Comparison of ENCODE assay signal across 24 cellular contexts in genomic region chr6:14786455-14786854, GRCh38.
DNase-seq lines count a peak whose midpoint lies in the region; ATAC-seq and TF ChIP-seq lines count a peak whose summit lies in the region.
"Had no signal": no experiment of that assay in that cellular context is flagged by ENCODE, and none has a peak within 500 bp of the region (broad histone marks: within the 10 kb centered on the region; RNA-seq: fewer than 3 reads in every experiment).

No MANE protein-coding gene starts in this region.

- no peaks in the 10 kb centered on the region for H4K20me1 ChIP-seq in Loucy (ENCODE audit: insufficient read depth, low read length, poor library complexity, severe bottlenecking)
- H4K20me1 ChIP-seq: BLaER1 had no signal

- intact Hi-C loops in activated CD4-positive, alpha-beta T cell treated with anti-CD3 and anti-CD28 coated beads for 36 hours (cut with DNase I, micrococcal nuclease) = no loop called here
- intact Hi-C loops in head of caudate nucleus (cut with DNase I) = no loop called here

- no peaks in the 10 kb centered on the region for H3K9me3 ChIP-seq in Loucy (ENCODE audit: insufficient read depth, low read depth, low read length)

- no peak for TF ChIP-seq CTCF in Loucy (conservative IDR thresholded peaks at IDR 0.05; ENCODE audit: low read length)
- TF ChIP-seq CTCF in WTC11 (IDR thresholded peaks at IDR 0.05) = no peak
- TF ChIP-seq CTCF in brain microvascular endothelial cell (IDR thresholded peaks at IDR 0.05; ENCODE audit: low read depth, low read length, missing control alignments) = no peak

- CTCF ChIA-PET in activated CD4-positive, alpha-beta T cell treated with anti-CD3 and anti-CD28 coated beads for 36 hours (lab: Charles Lee) = interaction anchor here (0.7 to 0.9 kb wide), 2 partner anchors 12 to 53 kb away, joined by 3 read pairs; no protein-coding TSS in a partner anchor
- CTCF ChIA-PET in WTC11 (lab: Charles Lee) = interaction anchor here (1.1 kb wide), 1 partner anchor 13 kb away, joined by 3 read pairs; no protein-coding TSS in a partner anchor

- peak overlapping the region; percentile 34 for H3K4me2 ChIP-seq in Loucy (ENCODE audit: low read depth, low read length, poor library complexity, severe bottlenecking)
- H3K4me2 ChIP-seq: BLaER1 had no signal

- no peak for ATAC-seq in activated CD4-positive, alpha-beta T cell treated with anti-CD3 and anti-CD28 coated beads for 36 hours
- no peak for ATAC-seq in WTC11
- ATAC-seq: HepG2 had no signal

- no peaks in the 10 kb centered on the region for H3K9me2 ChIP-seq in Loucy (replicated peaks; ENCODE audit: low read depth, low read length)

- no peaks in the 10 kb centered on the region for H3F3A ChIP-seq in Loucy (ENCODE audit: low read depth)

- DNase-seq in activated CD4-positive, alpha-beta T cell treated with anti-CD3 and anti-CD28 coated beads for 36 hours = no peak
- no peak for DNase-seq in activated CD4-positive, alpha-beta T cell treated with anti-CD3 and anti-CD28 coated beads for 4 hours
- DNase-seq in WTC11 (ENCODE audit: low spot score) = no peak
- no peak for DNase-seq in immature natural killer cell
- no peak for DNase-seq in brain microvascular endothelial cell
- no peak for DNase-seq in head of caudate nucleus
- DNase-seq in inferior parietal cortex (ENCODE audit: extremely low spot score) = no peak
- DNase-seq: ACHN; CD4-positive, CD25-positive, alpha-beta regulatory T cell; DMS153; Kasumi-1; NCI-H1105 treated with DMSO at 0.1 percent for 48 hours; NCI-H146; NCI-H1930; NCI-H2107; NCI-H524; NCI-H774; SHP77; T-helper 1 cell had no signal

- POLR2A ChIA-PET in activated CD4-positive, alpha-beta T cell treated with anti-CD3 and anti-CD28 coated beads for 36 hours (lab: Charles Lee) = no interaction called here
- POLR2A ChIA-PET in WTC11 (lab: Charles Lee) = no interaction called here

- H3K4me1 Mint-ChIP-seq in activated CD4-positive, alpha-beta T cell treated with anti-CD3 and anti-CD28 coated beads for 36 hours = peaks cover 42% of the 10 kb centered on the region
- H3K4me1 Mint-ChIP-seq in WTC11 = peaks cover 87% of the 10 kb centered on the region
- H3K4me1 Mint-ChIP-seq in immature natural killer cell = peaks cover 26 to 31% of the 10 kb centered on the region in 2 donors

- peak overlapping the region; percentile 21 for H3K27ac Mint-ChIP-seq in activated CD4-positive, alpha-beta T cell treated with anti-CD3 and anti-CD28 coated beads for 36 hours
- H3K27ac Mint-ChIP-seq in WTC11 (peak overlapping the region; percentile 98), immature natural killer cell (peak overlapping the region in 1 of 6 donors; percentile 30)

- H3K9ac ChIP-seq in Loucy (ENCODE audit: low read depth, low read length, poor library complexity, severe bottlenecking) = peak overlapping the region; percentile 24
- H3K9ac ChIP-seq: BLaER1 had no signal

- H3K36me3 ChIP-seq in Loucy (ENCODE audit: insufficient read depth, low read length) (no peaks in the 10 kb centered on the region), brain microvascular endothelial cell (replicated peaks) (no peaks in the 10 kb centered on the region)
- H3K36me3 ChIP-seq: BLaER1 had no signal

- in situ Hi-C loops in brain microvascular endothelial cell (cut with HindIII; ENCODE audit: low pct_ligation_motif_present, low sequenced_read_pairs) = no loop called here

- H3K27me3 Mint-ChIP-seq in activated CD4-positive, alpha-beta T cell treated with anti-CD3 and anti-CD28 coated beads for 36 hours = no peaks in the 10 kb centered on the region
- H3K27me3 Mint-ChIP-seq in WTC11 (ENCODE audit: low read depth) (no peaks in the 10 kb centered on the region), immature natural killer cell (ENCODE audit: low read depth in 3 of 3) (peaks cover 0 to 7% (median 2%) of the 10 kb centered on the region in 3 donors)

- H3K36me3 Mint-ChIP-seq in activated CD4-positive, alpha-beta T cell treated with anti-CD3 and anti-CD28 coated beads for 36 hours (ENCODE audit: low read depth) = peaks cover 3% of the 10 kb centered on the region
- peaks cover 8% of the 10 kb centered on the region for H3K36me3 Mint-ChIP-seq in WTC11
- H3K36me3 Mint-ChIP-seq in immature natural killer cell = no peaks in the 10 kb centered on the region
- H3K36me3 Mint-ChIP-seq: CD4-positive, CD25-positive, alpha-beta regulatory T cell had no signal

- peaks cover 6% of the 10 kb centered on the region for H3K9me3 Mint-ChIP-seq in activated CD4-positive, alpha-beta T cell treated with anti-CD3 and anti-CD28 coated beads for 36 hours (ENCODE audit: low read depth)
- H3K9me3 Mint-ChIP-seq in WTC11 (peaks cover 8% of the 10 kb centered on the region), immature natural killer cell (no peaks in the 10 kb centered on the region)
- H3K9me3 Mint-ChIP-seq: CD4-positive, CD25-positive, alpha-beta regulatory T cell had no signal

- peaks cover 49% of the 10 kb centered on the region for H3K4me1 ChIP-seq in Loucy (ENCODE audit: insufficient read depth, low read length, poor library complexity, severe bottlenecking)

- no peaks in the 10 kb centered on the region for H3K27me3 ChIP-seq in Loucy (ENCODE audit: insufficient read depth, low read length, poor library complexity, severe bottlenecking)
- H3K27me3 ChIP-seq in brain microvascular endothelial cell (replicated peaks) = no peaks in the 10 kb centered on the region
- H3K27me3 ChIP-seq: BLaER1 had no signal

- H3K4me3 Mint-ChIP-seq in activated CD4-positive, alpha-beta T cell treated with anti-CD3 and anti-CD28 coated beads for 36 hours = no peak overlapping the region
- H3K4me3 Mint-ChIP-seq in WTC11 (no peak overlapping the region), immature natural killer cell (peak overlapping the region in 3 of 5 donors; percentile 15 to 25 (median 15))
- H3K4me3 Mint-ChIP-seq: CD4-positive, CD25-positive, alpha-beta regulatory T cell had no signal

- H3K4me3 ChIP-seq in Loucy (ENCODE audit: low read length, poor library complexity, severe bottlenecking) = no peak overlapping the region
- H3K4me3 ChIP-seq in brain microvascular endothelial cell (ENCODE audit: low read depth, low read length) = no peak overlapping the region
- H3K4me3 ChIP-seq: BLaER1 had no signal

- H3K79me2 ChIP-seq in Loucy (ENCODE audit: insufficient read depth, low read length) = no peaks in the 10 kb centered on the region

- H3K27ac ChIP-seq in brain microvascular endothelial cell = no peak overlapping the region
- H3K27ac ChIP-seq: 22Rv1, BLaER1, RWPE1 had no signal

- no peak overlapping the region for H2AFZ ChIP-seq in Loucy (ENCODE audit: low read length)

TF ChIP-seq in WTC11, 78 proteins besides CTCF, POLR2A, EP300 and RAD21 (continues in another document):
- TF ChIP-seq SMAD3 (CRISPR knock-in tag; IDR thresholded peaks at IDR 0.05; ENCODE audit: borderline replicate concordance) (no peak), NR2C2 (CRISPR knock-in tag; IDR thresholded peaks at IDR 0.05) (no peak), ELF4 (CRISPR knock-in tag; IDR thresholded peaks at IDR 0.05; ENCODE audit: low read depth) (no peak), USF2 (CRISPR knock-in tag; IDR thresholded peaks at IDR 0.05) (no peak), PRRX2 (CRISPR knock-in tag; IDR thresholded peaks at IDR 0.05) (no peak), USF1 (CRISPR knock-in tag; IDR thresholded peaks at IDR 0.05) (no peak), GRHL2 (CRISPR knock-in tag; IDR thresholded peaks at IDR 0.05; ENCODE audit: insufficient replicate concordance, severe bottlenecking) (no peak)
- TF ChIP-seq, protein P1, sequence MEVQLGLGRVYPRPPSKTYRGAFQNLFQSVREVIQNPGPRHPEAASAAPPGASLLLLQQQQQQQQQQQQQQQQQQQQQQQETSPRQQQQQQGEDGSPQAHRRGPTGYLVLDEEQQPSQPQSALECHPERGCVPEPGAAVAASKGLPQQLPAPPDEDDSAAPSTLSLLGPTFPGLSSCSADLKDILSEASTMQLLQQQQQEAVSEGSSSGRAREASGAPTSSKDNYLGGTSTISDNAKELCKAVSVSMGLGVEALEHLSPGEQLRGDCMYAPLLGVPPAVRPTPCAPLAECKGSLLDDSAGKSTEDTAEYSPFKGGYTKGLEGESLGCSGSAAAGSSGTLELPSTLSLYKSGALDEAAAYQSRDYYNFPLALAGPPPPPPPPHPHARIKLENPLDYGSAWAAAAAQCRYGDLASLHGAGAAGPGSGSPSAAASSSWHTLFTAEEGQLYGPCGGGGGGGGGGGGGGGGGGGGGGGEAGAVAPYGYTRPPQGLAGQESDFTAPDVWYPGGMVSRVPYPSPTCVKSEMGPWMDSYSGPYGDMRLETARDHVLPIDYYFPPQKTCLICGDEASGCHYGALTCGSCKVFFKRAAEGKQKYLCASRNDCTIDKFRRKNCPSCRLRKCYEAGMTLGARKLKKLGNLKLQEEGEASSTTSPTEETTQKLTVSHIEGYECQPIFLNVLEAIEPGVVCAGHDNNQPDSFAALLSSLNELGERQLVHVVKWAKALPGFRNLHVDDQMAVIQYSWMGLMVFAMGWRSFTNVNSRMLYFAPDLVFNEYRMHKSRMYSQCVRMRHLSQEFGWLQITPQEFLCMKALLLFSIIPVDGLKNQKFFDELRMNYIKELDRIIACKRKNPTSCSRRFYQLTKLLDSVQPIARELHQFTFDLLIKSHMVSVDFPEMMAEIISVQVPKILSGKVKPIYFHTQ (CRISPR knock-in tag; IDR thresholded peaks at IDR 0.05) = no peak

Comparison
In these comparisons a context has a peak if more than half of its experiments do, and no peak if none do; other contexts are left out.
1. H3K4me3 Mint-ChIP-seq: peak in immature natural killer cell (3 of 5); none in activated CD4-positive, alpha-beta T cell treated with anti-CD3 and anti-CD28 coated beads for 36 hours (single experiment) and WTC11 (single experiment).